Comparison of ENCODE assay signal across 10 cellular contexts in genomic region chr1:172499636-172500141, GRCh38. TPM values are rescaled to one million over a fixed set of nuclear protein-coding genes. Genes with fewer than 3 reads are reported as not detected.
DNase-seq lines count a peak whose midpoint lies in the region; ATAC-seq and TF ChIP-seq lines count a peak whose summit lies in the region.
"Had no signal": no experiment of that assay in that cellular context is flagged by ENCODE, and none has a peak within 500 bp of the region (broad histone marks: within the 10 kb centered on the region; RNA-seq: fewer than 3 reads in every experiment).

No MANE protein-coding gene starts in this region.

- H3K27me3 ChIP-seq in MG63 (no peaks in the 10 kb centered on the region), mammary epithelial cell (ENCODE audit: insufficient read depth, low read length) (no peaks in the 10 kb centered on the region), neutrophil (no peaks in the 10 kb centered on the region)
- H3K27me3 ChIP-seq: tibial artery had no signal

- H3K36me3 ChIP-seq in MG63 = no peaks in the 10 kb centered on the region
- H3K36me3 ChIP-seq in mammary epithelial cell (ENCODE audit: insufficient read depth, low read length) = no peaks in the 10 kb centered on the region
- no peaks in the 10 kb centered on the region for H3K36me3 ChIP-seq in neutrophil
- H3K36me3 ChIP-seq: tibial artery had no signal

- H3K27ac ChIP-seq in mammary epithelial cell (ENCODE audit: insufficient read depth, low read depth, low read length) (no peak overlapping the region), neutrophil (peak overlapping the region; percentile 80)
- H3K27ac ChIP-seq: KMS-11, tibial artery had no signal

- no peaks in the 10 kb centered on the region for H4K20me1 ChIP-seq in mammary epithelial cell (ENCODE audit: insufficient read depth, low read length)

- no peak overlapping the region for H3K9ac ChIP-seq in mammary epithelial cell (ENCODE audit: insufficient read depth, low read length)
- H3K9ac ChIP-seq: KMS-11 had no signal

- DNase-seq in SIG-M5 treated with dmso at 0.1 percent for 504 hours (lab: John Stamatoyannopoulos, UW; ENCODE audit: unreplicated experiment) (peak; percentile 43), SIG-M5 (lab: John Stamatoyannopoulos, UW) (no peak), MG63 (peak; percentile 5), mammary epithelial cell (peak; percentile 82), hippocampal formation (lab: John Stamatoyannopoulos, UW) (no peak)
- DNase-seq: tibial artery had no signal

- BruUV-seq in mammary epithelial cell (replicated peaks; lab: Mats Ljungman, UMichigan) = no TSS peak

- H3K4me2 ChIP-seq in mammary epithelial cell (ENCODE audit: insufficient read depth, low read depth, low read length) = no peak overlapping the region
- H3K4me2 ChIP-seq: KMS-11 had no signal

- dilution Hi-C loops in mammary epithelial cell (cut with HindIII; ENCODE audit: low sequenced_read_pairs) = no loop called here

- TF ChIP-seq CTCF in mammary epithelial cell (conservative IDR thresholded peaks at IDR 0.05 in 1 of 2, IDR thresholded peaks at IDR 0.05 in 1 of 2; ENCODE audit: extremely low read depth in 1 of 2, insufficient read depth in 1 of 2, low read depth in 1 of 2, low read length in 2 of 2) (no peak), neutrophil (IDR thresholded peaks at IDR 0.05) (no peak)

- ATAC-seq in HG03460 (IDR thresholded peaks at IDR 0.05; ENCODE audit: unreplicated experiment) = no peak
- no peak for ATAC-seq in HG03139 (IDR thresholded peaks at IDR 0.05; ENCODE audit: unreplicated experiment)

- H3K4me1 ChIP-seq in mammary epithelial cell (ENCODE audit: insufficient read depth, low read length) (peaks cover 19% of the 10 kb centered on the region), neutrophil (ENCODE audit: control insufficient read depth in 1 of 2, insufficient read depth in 1 of 2, low read depth in 1 of 2, low read length in 1 of 2) (peaks cover 49 to 53% of the 10 kb centered on the region in 2 experiments)

- peak overlapping the region; percentile 27 for H2AFZ ChIP-seq in mammary epithelial cell (ENCODE audit: low read depth, low read length)

- intact Hi-C loops in mammary epithelial cell (cut with micrococcal nuclease) = no loop called here

- WGBS in mammary epithelial cell (ENCODE audit: low coverage, missing lambda C conversion rate) = 35% methylated on average over 3 of the region's 3 CpGs

- CTCF ChIA-PET in mammary epithelial cell (lab: Charles Lee; ENCODE audit: low non-redundant PET) = no interaction called here

- in situ Hi-C loops in mammary epithelial cell (cut with MboI; ENCODE audit: low sequenced_read_pairs in 2 of 2) = no loop called here

- H3K9me3 ChIP-seq in MG63 (no peaks in the 10 kb centered on the region), mammary epithelial cell (replicated peaks; ENCODE audit: insufficient read depth, low read length) (no peaks in the 10 kb centered on the region), neutrophil (no peaks in the 10 kb centered on the region)
- H3K9me3 ChIP-seq: tibial artery had no signal

- H3K4me3 ChIP-seq in MG63 (no peak overlapping the region), mammary epithelial cell (replicated peaks in 1 of 3; ENCODE audit: insufficient read depth in 1 of 3, low read depth in 2 of 3, low read length in 3 of 3) (no peak overlapping the region), neutrophil (ENCODE audit: low read depth in 1 of 2, low read length in 1 of 2) (no peak overlapping the region)
- H3K4me3 ChIP-seq: tibial artery had no signal

- no peaks in the 10 kb centered on the region for H3K79me2 ChIP-seq in mammary epithelial cell (ENCODE audit: insufficient read depth, low read length)

RNA-seq across cellular contexts. Expression of gene SUCO, which starts 33.3 kb away (rescaled TPM):
- total RNA-seq in MG63 (2014; rRNA removed; shearing (Covaris generic); ENCODE audit: low replicate concordance) = 2.1 and 2.9 TPM in 2 replicates
- 10 to 100 TPM; 31.9 to 36.2 TPM for total RNA-seq in mammary epithelial cell
- polyA plus RNA-seq in mammary epithelial cell = 8.8 TPM
- 11.5 TPM for polyA minus RNA-seq in mammary epithelial cell

RNA-seq across cellular contexts. Expression of gene PIGC, which starts 55.8 kb away (rescaled TPM):
- 19.6 and 30.6 TPM in 2 replicates for total RNA-seq in MG63 (2014; rRNA removed; shearing (Covaris generic); ENCODE audit: low replicate concordance)
- total RNA-seq in mammary epithelial cell = 10 to 100 TPM; 17.7 to 18.3 TPM
- 18.5 TPM for polyA plus RNA-seq in mammary epithelial cell
- 15.7 TPM for polyA minus RNA-seq in mammary epithelial cell

Comparison
In these comparisons a context has a peak if more than half of its experiments do, and no peak if none do; other contexts are left out.
1. DNase-seq: peak in SIG-M5 treated with dmso at 0.1 percent for 504 hours (single experiment), MG63 (single experiment) and mammary epithelial cell (single experiment); none in SIG-M5 (single experiment) and hippocampal formation (0 of 2).